In the genomic region with DNA sequence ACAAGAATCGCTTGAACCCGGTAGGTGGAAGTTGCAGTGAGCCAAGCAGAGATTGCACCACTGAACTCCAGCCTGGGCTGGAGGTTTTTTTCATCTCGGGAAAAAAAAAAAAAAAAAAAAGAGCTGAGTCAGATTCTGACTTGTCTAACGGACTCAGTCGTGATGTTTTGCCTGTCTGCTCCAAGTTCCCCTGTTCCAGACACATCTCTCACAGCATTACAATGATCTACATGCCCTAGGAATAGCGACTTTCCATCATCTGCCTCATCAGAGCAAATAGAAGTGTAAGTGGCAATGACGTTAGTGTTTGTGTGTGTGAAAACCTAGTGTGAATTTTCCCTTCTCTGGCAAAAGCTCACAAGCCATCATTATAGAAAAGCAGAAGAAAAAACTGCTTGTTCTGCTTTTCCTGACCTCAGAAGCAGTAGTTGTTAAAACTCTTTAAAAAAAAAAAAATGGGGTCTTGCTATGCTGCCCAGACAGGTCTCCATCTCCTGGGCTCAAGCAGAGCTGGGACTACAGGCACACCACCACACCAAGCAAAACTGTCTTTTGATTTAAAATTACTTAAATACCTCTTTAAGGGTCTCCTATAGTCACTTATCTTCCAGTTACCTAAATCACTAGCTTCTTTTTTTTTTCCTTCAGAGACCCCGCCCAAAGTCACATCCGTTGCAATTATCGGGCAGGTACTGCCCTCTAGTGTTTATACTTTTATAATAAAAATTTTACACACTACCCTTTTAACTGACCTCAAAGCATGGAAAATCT, we compare ENCODE assay signal across 8 cellular contexts. TPM values are rescaled to one million over a fixed set of nuclear protein-coding genes. Genes with fewer than 3 reads are reported as not detected.
DNase-seq lines count a peak whose midpoint lies in the region; ATAC-seq, FAIRE-seq and TF ChIP-seq lines count a peak whose summit lies in the region.

No MANE protein-coding gene starts in this region.

- TF ChIP-seq EP300 in Ishikawa (IDR thresholded peaks at IDR 0.05; ENCODE audit: borderline replicate concordance) (no peak), GM12878 (IDR thresholded peaks at IDR 0.05; ENCODE audit: borderline replicate concordance in 1 of 2, control insufficient read depth in 1 of 2, low read depth in 2 of 2, low read length in 2 of 2) (peak; percentile 43 to 80; a peak in 3 of 4 replicates)

- POLR2A ChIA-PET in Panc1 (lab: Charles Lee) (interaction anchor here (0.6 to 0.7 kb wide), 2 partner anchors 107 to 300 kb away, joined by 3 read pairs; no protein-coding TSS in a partner anchor), GM12878 (lab: Charles Lee) (interaction anchor here (0.5 to 2.1 kb wide), 12 partner anchors 8 to 495 kb away, joined by 3 to 7 read pairs (median 4); partner anchors contain the start of gene VPS45)

- TF ChIP-seq RAD21 in Ishikawa (IDR thresholded peaks at IDR 0.05; ENCODE audit: low read depth) (peak; percentile 79), GM12878 (IDR thresholded peaks at IDR 0.05; ENCODE audit: insufficient read depth, low read depth, low read length) (peak; percentile 71)

- H3K27me3 Mint-ChIP-seq in stimulated activated naive CD8-positive, alpha-beta T cell treated with anti-CD3 and anti-CD28 coated beads, Interleukin-15, amount 100 ng/mL, for 72 hours, result no peaks in the 10 kb centered on the region

- intact Hi-C loops in Panc1 (cut with micrococcal nuclease; ENCODE audit: unreplicated experiment), result loop anchor here (5.0 kb wide), 1 partner anchor 115 kb away; no protein-coding TSS in a partner anchor
- intact Hi-C loops in GM12878 (cut with micrococcal nuclease; ENCODE audit: unreplicated experiment), result loop anchor here (1.0 to 5.0 kb wide), 2 partner anchors 114 to 225 kb away; no protein-coding TSS in a partner anchor

- H3K4me3 ChIP-seq in Panc1 (ENCODE audit: low read depth in 2 of 2, low read length in 2 of 2) (no peak overlapping the region), GM12878 (no peak overlapping the region)

- H3K4me2 ChIP-seq in GM12878 (ENCODE audit: control insufficient read depth, insufficient read depth), result 0 out of 2 replicates have a peak overlapping the region, but pooled peaks have one; percentile 55

- no peaks in the 10 kb centered on the region for H3K79me2 ChIP-seq in GM12878 (ENCODE audit: control insufficient read depth, insufficient read depth, low read length)

- peak; percentile 69 for FAIRE-seq in GM12878 (lab: Jason Lieb, UNC)
- peak; percentile 17 for FAIRE-seq in islet of Langerhans (lab: Jason Lieb, UNC)

- H3K27ac ChIP-seq in Panc1 (ENCODE audit: low read length) (no peak overlapping the region), GM12878 (ENCODE audit: control insufficient read depth, insufficient read depth) (no peak overlapping the region; the same call in 1 of the 2 replicates)

- peak; percentile 77 for TF ChIP-seq CTCF in Panc1 (IDR thresholded peaks at IDR 0.05)
- peak; percentile 26 to 39 (median 38); a peak in 4 of 6 replicates for TF ChIP-seq CTCF in GM12878 (IDR thresholded peaks at IDR 0.05 in 2 of 3, conservative IDR thresholded peaks at IDR 0.05 in 1 of 3; ENCODE audit: control insufficient read depth in 2 of 3, extremely low read depth in 1 of 3, insufficient read depth in 1 of 3, low read depth in 3 of 3, low read length in 3 of 3)

- H4K20me1 ChIP-seq in GM12878 (ENCODE audit: control insufficient read depth, insufficient read depth), result no peaks in the 10 kb centered on the region

- in situ Hi-C loops in Panc1 (cut with HindIII; ENCODE audit: low pct_unique_long_range_greater_than_20kb, low sequenced_read_pairs) (no loop called here), GM12878 (cut with MboI) (no loop called here)

- no peaks in the 10 kb centered on the region for H3K27me3 ChIP-seq in Panc1 (ENCODE audit: control insufficient read depth, insufficient read depth, low read length)
- no peaks in the 10 kb centered on the region for H3K27me3 ChIP-seq in GM12878 (replicated peaks in 1 of 2; ENCODE audit: control insufficient read depth in 2 of 2, insufficient read depth in 2 of 2, low read length in 1 of 2)

- DNase-seq in DMS153 (lab: John Stamatoyannopoulos, UW) (peak; percentile 46), Panc1 (ENCODE audit: low read depth, low spot score) (peak; percentile 28), GM12878 (ENCODE audit: low read depth, low spot score) (no peak)
- DNase-seq in stimulated activated naive CD8-positive, alpha-beta T cell treated with anti-CD3 and anti-CD28 coated beads, Interleukin-15, amount 100 ng/mL, for 72 hours, result peak; percentile 37 to 38

- peak overlapping the region; percentile 89 for H2AFZ ChIP-seq in GM12878 (ENCODE audit: control insufficient read depth, low read depth, low read length)

- H3K9ac ChIP-seq in GM12878 (ENCODE audit: control insufficient read depth, insufficient read depth, low read length), result peak overlapping the region; percentile 27; the same call in 1 of the 2 replicates

- no peaks in the 10 kb centered on the region for H3K9me3 ChIP-seq in Panc1 (ENCODE audit: control insufficient read depth, insufficient read depth, low read depth, low read length)
- H3K9me3 ChIP-seq in GM12878 (replicated peaks; ENCODE audit: control insufficient read depth, insufficient read depth, low read length), result no peaks in the 10 kb centered on the region

- H3K4me1 ChIP-seq in Panc1 (ENCODE audit: control insufficient read depth, insufficient read depth, low read length) (peaks cover 5% of the 10 kb centered on the region; the same call in 1 of the 2 replicates), GM12878 (ENCODE audit: control insufficient read depth, insufficient read depth, low read length) (peaks cover 4% of the 10 kb centered on the region)

- CTCF ChIA-PET in Panc1 (lab: Charles Lee), result interaction anchor here (0.6 to 1.4 kb wide), 19 partner anchors 15 to 302 kb away, joined by 3 to 11 read pairs (median 3); partner anchors contain the start of gene PLEKHO1
- CTCF ChIA-PET in GM12878 (lab: Yijun Ruan, JAX), result interaction anchor here (0.6 to 4.5 kb wide), 44 partner anchors 8 to 379 kb away, joined by 3 to 79 read pairs (median 5); partner anchors contain the start of gene VPS45

- peaks cover 12% of the 10 kb centered on the region for H3K4me1 Mint-ChIP-seq in stimulated activated naive CD8-positive, alpha-beta T cell treated with anti-CD3 and anti-CD28 coated beads, Interleukin-15, amount 100 ng/mL, for 72 hours

- peak; percentile 86 for ATAC-seq in Panc1
- ATAC-seq in GM12878, result peak; percentile 91
- ATAC-seq in stimulated activated naive CD8-positive, alpha-beta T cell treated with anti-CD3 and anti-CD28 coated beads, Interleukin-15, amount 100 ng/mL, for 72 hours, result peak; percentile 76
- ATAC-seq in HG03442 (IDR thresholded peaks at IDR 0.05; ENCODE audit: unreplicated experiment), result no peak
- ATAC-seq in HG03097 (IDR thresholded peaks at IDR 0.05; ENCODE audit: low FRiP score, unreplicated experiment), result no peak

- SMC1A ChIA-PET in GM12878 (lab: Charles Lee; ENCODE audit: uncharacterized antibody, unreplicated experiment), result interaction anchor here (0.6 to 4.2 kb wide), 29 partner anchors 8 to 298 kb away, joined by 3 to 33 read pairs (median 3); no protein-coding TSS in a partner anchor

- no peak for TF ChIP-seq POLR2A in GM12878 (IDR thresholded peaks at IDR 0.05; ENCODE audit: low read depth, low read length)

- BruUV-seq in Panc1 (replicated peaks; lab: Mats Ljungman, UMichigan) (no TSS peak), GM12878 (replicated peaks; lab: Mats Ljungman, UMichigan) (no TSS peak)

- 9% methylated on average over 9 of the region's 10 CpGs for WGBS in GM12878 (ENCODE audit: insufficient coverage, insufficient replicate concordance, low lambda C conversion rate, missing lambda C conversion rate)

- peak overlapping the region; percentile 34 to 67 for H3K4me3 Mint-ChIP-seq in stimulated activated naive CD8-positive, alpha-beta T cell treated with anti-CD3 and anti-CD28 coated beads, Interleukin-15, amount 100 ng/mL, for 72 hours

- H3K36me3 ChIP-seq in Panc1 (ENCODE audit: control insufficient read depth, insufficient read depth, low read length) (no peaks in the 10 kb centered on the region), GM12878 (ENCODE audit: control insufficient read depth in 2 of 2, insufficient read depth in 2 of 2, low read length in 1 of 2) (no peaks in the 10 kb centered on the region)

- H3K27ac Mint-ChIP-seq in stimulated activated naive CD8-positive, alpha-beta T cell treated with anti-CD3 and anti-CD28 coated beads, Interleukin-15, amount 100 ng/mL, for 72 hours, result no peak overlapping the region

- RAD21 ChIA-PET in GM12878 (lab: Charles Lee; ENCODE audit: unreplicated experiment), result interaction anchor here (0.6 to 3.8 kb wide), 24 partner anchors 9 to 302 kb away, joined by 3 to 35 read pairs (median 4); partner anchors contain the start of genes PLEKHO1 and VPS45

- H3K9me3 Mint-ChIP-seq in stimulated activated naive CD8-positive, alpha-beta T cell treated with anti-CD3 and anti-CD28 coated beads, Interleukin-15, amount 100 ng/mL, for 72 hours, result no peaks in the 10 kb centered on the region

RNA-seq across cellular contexts. Expression of gene PLEKHO1, which starts 37.3 kb away (rescaled TPM):
- total RNA-seq in Panc1 (2021; ENCODE audit: unreplicated experiment), result 9.1 TPM
- polyA plus RNA-seq in Panc1 (2012; ENCODE audit: insufficient read length), result 10.8 TPM
- total RNA-seq in GM12878 (2013; cell fraction: nucleolus; rRNA removed), result 74.2 and 90.2 TPM in 2 replicates
- 183 and 184 TPM in 2 replicates for total RNA-seq in GM12878 (2014; rRNA removed)
- 87.7 and 91.4 TPM in 2 replicates for total RNA-seq in GM12878 (2014; rRNA removed; fragmentation: Illumina TruSeq; extraction: Trizol)
- 134 and 146 TPM in 2 replicates for total RNA-seq in GM12878 (2021)
- 48.7 TPM for polyA plus RNA-seq in GM12878 (2011; ENCODE audit: low read depth)
- 56.6 and 73.8 TPM in 2 replicates for polyA plus RNA-seq in GM12878 (2011; rRNA removed)
- polyA plus RNA-seq in GM12878 (2011; cell fraction: cytosol; rRNA removed), result 66.4 and 101 TPM in 2 replicates
- polyA plus RNA-seq in GM12878 (2011; cell fraction: nucleus; rRNA removed), result 85.4 and 100 TPM in 2 replicates
- polyA plus RNA-seq in GM12878 (2012), result 65.1 and 81.8 TPM in 2 replicates
- polyA plus RNA-seq in GM12878 (2014; fragmentation: Illumina TruSeq; extraction: Trizol), result 108 and 113 TPM in 2 replicates
- polyA plus RNA-seq in GM12878 (2014; fragmentation: Nextera tagmentation; extraction: Ambion mirVana), result 10 to 100 TPM in 1 of 2 experiments, 1 to 10 TPM in 1; 5.3 to 12.9 TPM
- 143 and 184 TPM in 2 replicates for polyA plus RNA-seq in GM12878 (2014; rRNA removed)
- 10 to 100 TPM; 36.9 to 86.3 TPM for polyA plus RNA-seq in GM12878 (2016; fragmentation: Nextera tagmentation; extraction: Ambion mirVana)
- polyA minus RNA-seq in GM12878 (2011; rRNA and poly(A)+ RNA removed), result 32.6 and 50.0 TPM in 2 replicates
- 24.1 and 25.9 TPM in 2 replicates for polyA minus RNA-seq in GM12878 (2011; cell fraction: cytosol; rRNA and poly(A)+ RNA removed)
- polyA minus RNA-seq in GM12878 (2011; cell fraction: nucleus; rRNA and poly(A)+ RNA removed), result 14.5 and 24.8 TPM in 2 replicates

RNA-seq across cellular contexts. Expression of gene ANP32E, which starts 48.9 kb away (rescaled TPM):
- total RNA-seq in Panc1 (2021; ENCODE audit: unreplicated experiment) (66.2 TPM), GM12878 (2014; rRNA removed) (59.2 and 73.2 TPM in 2 replicates), GM12878 (2014; rRNA removed; fragmentation: Illumina TruSeq; extraction: Trizol) (106 and 111 TPM in 2 replicates), GM12878 (2021) (92.8 and 98.6 TPM in 2 replicates)
- 56.6 TPM for polyA plus RNA-seq in Panc1 (2012; ENCODE audit: insufficient read length)
- total RNA-seq in GM12878 (2013; cell fraction: nucleolus; rRNA removed), result 14.2 and 14.8 TPM in 2 replicates
- polyA plus RNA-seq in GM12878 (2011; ENCODE audit: low read depth), result 36.7 TPM
- polyA plus RNA-seq in GM12878 (2011; rRNA removed) (67.6 and 129 TPM in 2 replicates), GM12878 (2014; fragmentation: Illumina TruSeq; extraction: Trizol) (137 and 179 TPM in 2 replicates), GM12878 (2014; fragmentation: Nextera tagmentation; extraction: Ambion mirVana) (100 to 1,000 TPM; 142 to 250 TPM), GM12878 (2014; rRNA removed) (66.3 and 73.2 TPM in 2 replicates), GM12878 (2016; fragmentation: Nextera tagmentation; extraction: Ambion mirVana) (100 to 1,000 TPM; 240 to 243 TPM)
- polyA plus RNA-seq in GM12878 (2011; cell fraction: cytosol; rRNA removed), result 13.3 and 15.5 TPM in 2 replicates
- 7.3 and 13.6 TPM in 2 replicates for polyA plus RNA-seq in GM12878 (2011; cell fraction: nucleus; rRNA removed)
- polyA plus RNA-seq in GM12878 (2012), result 74.4 and 94.2 TPM in 2 replicates
- polyA minus RNA-seq in GM12878 (2011; rRNA and poly(A)+ RNA removed), result 26.5 and 33.6 TPM in 2 replicates
- polyA minus RNA-seq in GM12878 (2011; cell fraction: cytosol; rRNA and poly(A)+ RNA removed), result 25.5 and 28.5 TPM in 2 replicates
- polyA minus RNA-seq in GM12878 (2011; cell fraction: nucleus; rRNA and poly(A)+ RNA removed), result 7.5 and 14.4 TPM in 2 replicates

Comparison
In these comparisons a context has a peak if more than half of its experiments do, and no peak if none do; other contexts are left out.
1. ATAC-seq: peak in Panc1 (single experiment), GM12878 (single experiment) and stimulated activated naive CD8-positive, alpha-beta T cell treated with anti-CD3 and anti-CD28 coated beads, Interleukin-15, amount 100 ng/mL, for 72 hours (single experiment); none in HG03442 (single experiment) and HG03097 (single experiment).